ENCODE assay signal across 18 cellular contexts in genomic region chr22:50729391-50730012, GRCh38. TPM values are rescaled to one million over a fixed set of nuclear protein-coding genes. Genes with fewer than 3 reads are reported as not detected.
DNase-seq lines count a peak whose midpoint lies in the region; ATAC-seq and TF ChIP-seq lines count a peak whose summit lies in the region.
"Had no signal": no experiment of that assay in that cellular context is flagged by ENCODE, and none has a peak within 500 bp of the region (broad histone marks: within the 10 kb centered on the region; RNA-seq: fewer than 3 reads in every experiment).

No MANE protein-coding gene starts in this region.

- TF ChIP-seq CTCF in left ventricle myocardium inferior (IDR thresholded peaks at IDR 0.05; ENCODE audit: borderline replicate concordance) (no peak), sigmoid colon (IDR thresholded peaks at IDR 0.05) (no peak)

- DNase-seq in NCI-H1417 (lab: John Stamatoyannopoulos, UW) (peak; percentile 24 to 73 (median 58)), NCI-H1417 treated with DMSO at 0.1 percent for 48 hours (lab: John Stamatoyannopoulos, UW) (no peak), NCI-H748 (lab: John Stamatoyannopoulos, UW; ENCODE audit: unreplicated experiment) (peak; percentile 89), left ventricle myocardium inferior (peak; percentile 9), sigmoid colon (peak; percentile 59), NCI-H524 (lab: John Stamatoyannopoulos, UW) (no peak), T-cell (no peak), islet precursor cell (no peak)
- DNase-seq: 8988T; activated B cell treated with CpG ODN at 0.5 μM for 24 hours; activated T-cell treated with anti-CD3 and anti-CD28 coated beads, Interleukin-2, amount 50 U/mL, for 24 hours; CD4-positive, alpha-beta T cell; foreskin keratinocyte; naive thymus-derived CD4-positive, alpha-beta T cell; NCI-H2227 treated with DMSO at 0.1 percent for 48 hours; SIG-M5 had no signal

- H3K4me1 ChIP-seq in left ventricle myocardium inferior (peaks cover 93% of the 10 kb centered on the region), sigmoid colon (peaks cover 0 to 15% (median 11%) of the 10 kb centered on the region in 4 donors)

- no peak overlapping the region for H3K4me3 ChIP-seq in left ventricle myocardium inferior
- H3K4me3 ChIP-seq in sigmoid colon = no peak overlapping the region

- H3K27ac ChIP-seq in left ventricle myocardium inferior (replicated peaks) (peak overlapping the region; percentile 52), sigmoid colon (no peak overlapping the region)
- H3K27ac ChIP-seq: foreskin keratinocyte had no signal

- no peaks in the 10 kb centered on the region for H3K36me3 Mint-ChIP-seq in T-cell
- H3K36me3 Mint-ChIP-seq: naive thymus-derived CD4-positive, alpha-beta T cell had no signal

- peaks cover 20% of the 10 kb centered on the region for H3K36me3 ChIP-seq in left ventricle myocardium inferior
- H3K36me3 ChIP-seq in sigmoid colon = no peaks in the 10 kb centered on the region

- no peak for TF ChIP-seq EP300 in sigmoid colon (IDR thresholded peaks at IDR 0.05)

- no peaks in the 10 kb centered on the region for H3K9me3 Mint-ChIP-seq in T-cell
- H3K9me3 Mint-ChIP-seq: activated B cell treated with CpG ODN at 0.5 μM for 24 hours; activated T-cell treated with anti-CD3 and anti-CD28 coated beads, Interleukin-2, amount 50 U/mL, for 24 hours; CD4-positive, alpha-beta T cell; type B pancreatic cell had no signal

- ATAC-seq in T-cell (replicated peaks in 1 of 4) = no peak
- ATAC-seq: foreskin keratinocyte; naive thymus-derived CD4-positive, alpha-beta T cell had no signal

- H3K4me1 Mint-ChIP-seq in T-cell = peaks cover 3 to 7% (median 4%) of the 10 kb centered on the region in 3 donors

- POLR2A ChIA-PET in T-cell (lab: Charles Lee) = interaction anchor here in 1 of 2 donors (0.9 kb wide), 1 partner anchor 93 kb away, joined by 4 read pairs; no protein-coding TSS in a partner anchor

- H3K4me3 Mint-ChIP-seq in T-cell = no peak overlapping the region
- H3K4me3 Mint-ChIP-seq: activated B cell treated with CpG ODN at 0.5 μM for 24 hours; activated T-cell treated with anti-CD3 and anti-CD28 coated beads, Interleukin-2, amount 50 U/mL, for 24 hours; CD4-positive, alpha-beta T cell; naive thymus-derived CD4-positive, alpha-beta T cell; type B pancreatic cell had no signal

- CTCF ChIA-PET in T-cell (lab: Charles Lee) = no interaction called here

- H3K27me3 ChIP-seq in left ventricle myocardium inferior (ENCODE audit: low read depth) (peaks cover 53% of the 10 kb centered on the region), sigmoid colon (peaks cover 7 to 30% (median 25%) of the 10 kb centered on the region in 3 donors)

- intact Hi-C loops in left ventricle myocardium inferior (cut with micrococcal nuclease) (no loop called here), sigmoid colon (cut with DNase I) (no loop called here)

- H3K27ac Mint-ChIP-seq in T-cell = no peak overlapping the region
- H3K27ac Mint-ChIP-seq: activated B cell treated with CpG ODN at 0.5 μM for 24 hours; activated T-cell treated with anti-CD3 and anti-CD28 coated beads, Interleukin-2, amount 50 U/mL, for 24 hours; CD4-positive, alpha-beta T cell; type B pancreatic cell had no signal

- H3K9me3 ChIP-seq in left ventricle myocardium inferior (replicated peaks) = no peaks in the 10 kb centered on the region
- H3K9me3 ChIP-seq in sigmoid colon = no peaks in the 10 kb centered on the region

- peaks cover 0 to 1% of the 10 kb centered on the region in 2 donors for H3K27me3 Mint-ChIP-seq in T-cell
- H3K27me3 Mint-ChIP-seq: CD4-positive, alpha-beta T cell; naive thymus-derived CD4-positive, alpha-beta T cell; type B pancreatic cell had no signal

- WGBS in sigmoid colon, 2 donors = 79 to 85% methylated on average over 21 of the region's 21 CpGs

- no peak for TF ChIP-seq POLR2A in sigmoid colon (IDR thresholded peaks at IDR 0.05)

RNA-seq across cellular contexts. Expression of gene ACR, which starts 8.5 kb away (rescaled TPM):
- total RNA-seq in left ventricle myocardium inferior (0.30 TPM), sigmoid colon (under 1 TPM in 1 of 4 donors, not detected in 3; 0.68 TPM), T-cell (not detected)
- polyA plus RNA-seq in sigmoid colon = under 1 TPM in 1 of 3 donors, not detected in 2; 0.06 TPM
- total RNA-seq: activated B cell treated with CpG ODN at 0.5 μM for 24 hours; astrocyte; CD4-positive, alpha-beta T cell; foreskin keratinocyte; naive thymus-derived CD4-positive, alpha-beta T cell had no signal
- polyA plus RNA-seq: foreskin keratinocyte; naive thymus-derived CD4-positive, alpha-beta T cell had no signal

RNA-seq across cellular contexts. Expression of gene RABL2B, which starts 53.9 kb away (rescaled TPM):
- total RNA-seq in left ventricle myocardium inferior (8.7 TPM), sigmoid colon (10 to 100 TPM; 10.3 to 29.6 (median 13.8) TPM), T-cell (10 to 100 TPM; 60.3 to 70.9 (median 64.4) TPM)
- 10 to 100 TPM; 10.4 to 18.0 (median 17.6) TPM for polyA plus RNA-seq in sigmoid colon

RNA-seq across cellular contexts. Expression of gene SHANK3, which starts 56.9 kb away (rescaled TPM):
- 23.1 TPM for total RNA-seq in left ventricle myocardium inferior
- 10 to 100 TPM in 1 of 4 donors, 1 to 10 TPM in 3; 2.5 to 14.4 (median 3.7) TPM for total RNA-seq in sigmoid colon
- polyA plus RNA-seq in sigmoid colon = 1 to 10 TPM in 1 of 3 donors, under 1 TPM in 2; 0.23 to 6.6 (median 0.60) TPM
- under 1 TPM; 0.22 to 0.47 (median 0.28) TPM for total RNA-seq in T-cell
- total RNA-seq: activated B cell treated with CpG ODN at 0.5 μM for 24 hours; CD4-positive, alpha-beta T cell had no signal
- polyA plus RNA-seq: naive thymus-derived CD4-positive, alpha-beta T cell had no signal

Comparison
In these comparisons a context has a peak if more than half of its experiments do, and no peak if none do; other contexts are left out.
1. DNase-seq: peak in NCI-H1417 (3 of 3), NCI-H748 (single experiment), left ventricle myocardium inferior (single experiment) and sigmoid colon (single experiment); none in NCI-H1417 treated with DMSO at 0.1 percent for 48 hours (single experiment), NCI-H524 (0 of 2), T-cell (0 of 34) and islet precursor cell (single experiment).